Comparison of ENCODE assay signal across 11 cellular contexts in genomic region chr18:52861558-52861957, GRCh38.
"Had no signal": no experiment of that assay in that cellular context is flagged by ENCODE, and none has a peak within 500 bp of the region (broad histone marks: within the 10 kb centered on the region; RNA-seq: fewer than 3 reads in every experiment).

No MANE protein-coding gene starts in this region.

- FAIRE-seq: H1, H54 had no signal

- ATAC-seq: GM23338, HCT116 had no signal

- H3K4me1 ChIP-seq: HAP-1 had no signal

- H3K36me3 ChIP-seq: HAP-1 had no signal

- H3K4me3 ChIP-seq: GM23248, GM23338, HAP-1 had no signal

- H3K4me2 ChIP-seq: GM23338 had no signal

- H3K27ac ChIP-seq: GM23248 had no signal

- DNase-seq: GM23248, GOT3, H7, H9, HCEC 1CT, HFFc6 had no signal

- H3K9me3 ChIP-seq: HAP-1 had no signal

- H3K9ac ChIP-seq: GM23248 had no signal

- H2AFZ ChIP-seq: GM23248, GM23338 had no signal
